ENCODE assay signal across 10 cellular contexts in the genomic region with DNA sequence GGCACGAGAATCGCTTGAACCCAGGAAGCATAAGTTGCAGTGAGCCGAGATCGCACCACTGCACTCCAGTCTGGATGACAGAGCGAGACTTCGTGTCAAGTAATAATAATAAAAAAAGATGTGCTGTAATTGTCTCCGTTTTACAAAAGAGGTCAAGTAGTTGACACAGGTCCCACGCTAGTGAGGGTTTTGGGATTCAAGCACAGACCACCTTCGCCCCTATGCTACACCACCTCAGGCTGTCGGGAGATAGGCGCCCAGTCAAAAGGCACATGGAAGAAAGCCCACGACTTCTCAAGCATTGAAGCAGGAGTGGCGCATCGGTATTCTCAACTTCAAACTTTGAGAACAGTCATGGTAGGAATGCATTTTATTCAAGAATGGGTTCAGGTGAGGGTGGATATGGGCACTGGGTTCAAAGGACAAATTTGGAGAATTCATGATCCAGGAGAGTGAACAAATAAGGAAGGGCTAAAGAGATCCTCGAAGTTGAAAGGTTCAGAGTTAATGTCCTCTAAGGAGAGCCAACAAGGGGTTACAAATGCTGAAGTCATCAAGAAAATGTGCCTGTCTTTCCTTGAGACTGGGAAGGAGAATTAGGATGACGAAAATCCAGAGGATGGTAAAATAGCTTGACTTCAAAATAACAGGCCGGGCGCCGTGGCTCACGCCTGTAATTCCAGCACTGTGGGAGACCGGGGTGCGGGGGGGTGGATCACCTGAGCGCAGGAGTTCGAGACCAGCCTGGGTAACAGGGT. TPM values are rescaled to one million over a fixed set of nuclear protein-coding genes. Genes with fewer than 3 reads are reported as not detected.
DNase-seq lines count a peak whose midpoint lies in the region; ATAC-seq, FAIRE-seq and TF ChIP-seq lines count a peak whose summit lies in the region.
"Had no signal": no experiment of that assay in that cellular context is flagged by ENCODE, and none has a peak within 500 bp of the region (broad histone marks: within the 10 kb centered on the region; RNA-seq: fewer than 3 reads in every experiment).

No MANE protein-coding gene starts in this region.

- SMC1A ChIA-PET in GM12878 (lab: Charles Lee; ENCODE audit: uncharacterized antibody, unreplicated experiment): interaction anchor here (1.1 to 4.9 kb wide), 4 partner anchors 8 to 212 kb away, joined by 3 to 59 read pairs (median 14); a partner anchor contains a TSS

- no peaks in the 10 kb centered on the region for H4K20me1 ChIP-seq in KMS-11 (ENCODE audit: insufficient read depth)
- no peaks in the 10 kb centered on the region for H4K20me1 ChIP-seq in GM12878 (ENCODE audit: control insufficient read depth, insufficient read depth)

- H3K27ac ChIP-seq in KMS-11: peak overlapping the region; percentile 90
- H3K27ac ChIP-seq in GM12878 (ENCODE audit: control insufficient read depth, insufficient read depth): peak overlapping the region; percentile 91

- H3K9me3 Mint-ChIP-seq in Caco-2 (ENCODE audit: unreplicated experiment) (no peaks in the 10 kb centered on the region), neural crest cell (no peaks in the 10 kb centered on the region)

- H3K4me1 Mint-ChIP-seq in Caco-2 (ENCODE audit: low read depth, unreplicated experiment): peaks cover 7% of the 10 kb centered on the region
- peaks cover 18% of the 10 kb centered on the region for H3K4me1 Mint-ChIP-seq in neural crest cell

- H2AFZ ChIP-seq in KMS-11 (ENCODE audit: low read depth) (no peak overlapping the region), GM12878 (ENCODE audit: control insufficient read depth, low read depth, low read length) (no peak overlapping the region)

- H3K27me3 Mint-ChIP-seq in Caco-2 (ENCODE audit: insufficient read depth, unreplicated experiment): peaks cover 15% of the 10 kb centered on the region
- peaks cover 2% of the 10 kb centered on the region for H3K27me3 Mint-ChIP-seq in neural crest cell (ENCODE audit: low read depth)

- RAD21 ChIA-PET in GM12878 (lab: Charles Lee; ENCODE audit: unreplicated experiment): interaction anchor here (1.0 to 4.2 kb wide), 7 partner anchors 8 to 215 kb away, joined by 3 to 46 read pairs (median 18); a partner anchor contains a TSS

- TF ChIP-seq CTCF in Caco-2 (IDR thresholded peaks at IDR 0.05; ENCODE audit: insufficient read depth in 1 of 2, low read depth in 1 of 2, low read length in 1 of 2, severe bottlenecking in 1 of 2, unreplicated experiment in 1 of 2): no peak
- TF ChIP-seq CTCF in KMS-11 (conservative IDR thresholded peaks at IDR 0.05; ENCODE audit: low read depth, low read length): no peak
- no peak for TF ChIP-seq CTCF in GM12878 (IDR thresholded peaks at IDR 0.05 in 2 of 3, conservative IDR thresholded peaks at IDR 0.05 in 1 of 3; ENCODE audit: control insufficient read depth in 2 of 3, extremely low read depth in 1 of 3, insufficient read depth in 1 of 3, low read depth in 3 of 3, low read length in 3 of 3)
- no peak for TF ChIP-seq CTCF in neural crest cell (conservative IDR thresholded peaks at IDR 0.05)

- BruUV-seq in Caco-2 (replicated peaks; lab: Mats Ljungman, UMichigan) (TSS peak; percentile 84), GM12878 (replicated peaks; lab: Mats Ljungman, UMichigan) (TSS peak; percentile 91)

- CTCF ChIA-PET in Caco-2 (lab: Charles Lee) (interaction anchor here (1.2 to 1.4 kb wide), 2 partner anchors 41 to 152 kb away, joined by 4 to 11 read pairs; no protein-coding TSS in a partner anchor), GM12878 (lab: Yijun Ruan, JAX) (interaction anchor here (0.6 to 3.9 kb wide), 5 partner anchors 9 to 214 kb away, joined by 3 to 32 read pairs (median 3); no protein-coding TSS in a partner anchor)

- no peak for TF ChIP-seq POLR2A in GM12878 (IDR thresholded peaks at IDR 0.05; ENCODE audit: low read depth, low read length)

- H3K79me2 ChIP-seq in KMS-11 (ENCODE audit: insufficient read depth, low read depth) (no peaks in the 10 kb centered on the region), GM12878 (ENCODE audit: control insufficient read depth, insufficient read depth, low read length) (peaks cover 16% of the 10 kb centered on the region)

- in situ Hi-C loops in GM12878 (cut with MboI): no loop called here

- peak overlapping the region; percentile 81 for H3K27ac Mint-ChIP-seq in Caco-2 (ENCODE audit: unreplicated experiment)
- peak overlapping the region; percentile 43 for H3K27ac Mint-ChIP-seq in neural crest cell (ENCODE audit: unreplicated experiment)

- POLR2A ChIA-PET in Caco-2 (lab: Charles Lee): interaction anchor here (0.7 to 1.4 kb wide), 3 partner anchors 12 to 80 kb away, joined by 3 read pairs; no protein-coding TSS in a partner anchor
- POLR2A ChIA-PET in GM12878 (lab: Charles Lee): interaction anchor here (1.1 to 5.6 kb wide), 9 partner anchors 9 to 252 kb away, joined by 3 to 66 read pairs (median 27); a partner anchor contains a TSS

- DNase-seq in Caco-2 (no peak), GM12878 (ENCODE audit: low read depth, low spot score) (no peak), neural crest cell (ENCODE audit: low read depth, low spot score) (no peak), HuH-7 (ENCODE audit: low spot score) (no peak), NCI-H2029 treated with DMSO at 0.1 percent for 48 hours (lab: John Stamatoyannopoulos, UW) (no peak)
- no peak for DNase-seq in activated CD4-positive, CD25-positive, alpha-beta regulatory T cell treated with anti-CD3 and anti-CD28 coated beads, Interleukin-2, amount 50 U/mL, for 72 hours
- no peak for DNase-seq in stimulated activated naive CD4-positive, alpha-beta T cell (lab: John Stamatoyannopoulos, UW)
- DNase-seq: NCI-H2171 had no signal

- TF ChIP-seq EP300 in GM12878 (IDR thresholded peaks at IDR 0.05; ENCODE audit: borderline replicate concordance in 1 of 2, control insufficient read depth in 1 of 2, low read depth in 2 of 2, low read length in 2 of 2): no peak

- 96% methylated on average over 24 of the region's 24 CpGs for WGBS in GM12878 (ENCODE audit: insufficient coverage, insufficient replicate concordance, low lambda C conversion rate, missing lambda C conversion rate)

- intact Hi-C loops in Caco-2 (cut with micrococcal nuclease; ENCODE audit: unreplicated experiment) (loop anchor here (5.0 kb wide), 2 partner anchors 74 to 191 kb away; no protein-coding TSS in a partner anchor), GM12878 (cut with micrococcal nuclease; ENCODE audit: unreplicated experiment) (loop anchor here (1.0 to 5.0 kb wide), 4 partner anchors 8 to 64 kb away; a partner anchor contains a TSS)

- H3K36me3 ChIP-seq in Caco-2 (ENCODE audit: control insufficient read depth, insufficient read depth, low read length) (no peaks in the 10 kb centered on the region), KMS-11 (ENCODE audit: insufficient read depth) (no peaks in the 10 kb centered on the region), GM12878 (ENCODE audit: control insufficient read depth in 2 of 2, insufficient read depth in 2 of 2, low read length in 1 of 2) (0 out of 4 replicates have a peak, but pooled peaks cover 0 to 4% of the 10 kb centered on the region in 2 experiments)

- peak overlapping the region; percentile 91; the same call in 1 of the 2 replicates for H3K9ac ChIP-seq in KMS-11
- peak overlapping the region; percentile 83 for H3K9ac ChIP-seq in GM12878 (ENCODE audit: control insufficient read depth, insufficient read depth, low read length)

- H3K4me2 ChIP-seq in KMS-11: peak overlapping the region; percentile 61
- peak overlapping the region; percentile 81 for H3K4me2 ChIP-seq in GM12878 (ENCODE audit: control insufficient read depth, insufficient read depth)

- ATAC-seq in GM12878: no peak

- H3K27me3 ChIP-seq in Caco-2 (replicated peaks; ENCODE audit: control insufficient read depth, insufficient read depth, low read length) (no peaks in the 10 kb centered on the region), KMS-11 (ENCODE audit: insufficient read depth, low read depth) (no peaks in the 10 kb centered on the region), GM12878 (replicated peaks in 1 of 2; ENCODE audit: control insufficient read depth in 2 of 2, insufficient read depth in 2 of 2, low read length in 1 of 2) (no peaks in the 10 kb centered on the region)

- H3K4me1 ChIP-seq in Caco-2: peaks cover 6% of the 10 kb centered on the region
- peaks cover 16% of the 10 kb centered on the region for H3K4me1 ChIP-seq in KMS-11 (ENCODE audit: low read depth, poor library complexity, severe bottlenecking)
- H3K4me1 ChIP-seq in GM12878 (ENCODE audit: control insufficient read depth, insufficient read depth, low read length): peaks cover 10% of the 10 kb centered on the region

- no peak for TF ChIP-seq RAD21 in GM12878 (IDR thresholded peaks at IDR 0.05; ENCODE audit: insufficient read depth, low read depth, low read length)

- H3K9me3 ChIP-seq in Caco-2 (no peaks in the 10 kb centered on the region), GM12878 (replicated peaks; ENCODE audit: control insufficient read depth, insufficient read depth, low read length) (no peaks in the 10 kb centered on the region)

- FAIRE-seq in GM12878 (lab: Jason Lieb, UNC): no peak
- FAIRE-seq: colon had no signal

- H3K36me3 Mint-ChIP-seq in Caco-2 (ENCODE audit: insufficient read depth, unreplicated experiment) (peaks cover 13% of the 10 kb centered on the region), neural crest cell (ENCODE audit: low read depth) (peaks cover 4% of the 10 kb centered on the region)

- H3K4me3 ChIP-seq in Caco-2 (ENCODE audit: low read depth, low read length): no peak overlapping the region
- peak overlapping the region; percentile 27 for H3K4me3 ChIP-seq in KMS-11 (IDR thresholded peaks at IDR 0.05; ENCODE audit: insufficient read depth, low read depth, low read length)
- peak overlapping the region; percentile 76 for H3K4me3 ChIP-seq in GM12878

- peak overlapping the region; percentile 97 for H3K4me3 Mint-ChIP-seq in Caco-2 (ENCODE audit: unreplicated experiment)
- H3K4me3 Mint-ChIP-seq in neural crest cell: peak overlapping the region; percentile 96

RNA-seq across cellular contexts. Expression of a gene that starts 1.4 kb away (rescaled TPM):
- total RNA-seq in Caco-2 (2022) (52.2 and 60.2 TPM in 2 replicates), GM12878 (2014; rRNA removed) (85.7 and 95.9 TPM in 2 replicates), GM12878 (2014; rRNA removed; fragmentation: Illumina TruSeq; extraction: Trizol) (101 and 104 TPM in 2 replicates), GM12878 (2021) (80.4 and 87.7 TPM in 2 replicates), neural crest cell (85.1 and 87.5 TPM in 2 replicates)
- 37.2 and 37.7 TPM in 2 replicates for total RNA-seq in GM12878 (2013; cell fraction: nucleolus; rRNA removed)
- 62.4 TPM for polyA plus RNA-seq in GM12878 (2011; ENCODE audit: low read depth)
- polyA plus RNA-seq in GM12878 (2011; rRNA removed) (125 and 185 TPM in 2 replicates), GM12878 (2014; fragmentation: Illumina TruSeq; extraction: Trizol) (169 and 200 TPM in 2 replicates), GM12878 (2014; fragmentation: Nextera tagmentation; extraction: Ambion mirVana) (100 to 1,000 TPM; 127 to 135 TPM), GM12878 (2014; rRNA removed) (67.4 and 79.1 TPM in 2 replicates), GM12878 (2016; fragmentation: Nextera tagmentation; extraction: Ambion mirVana) (100 to 1,000 TPM; 182 to 189 TPM)
- polyA plus RNA-seq in GM12878 (2011; cell fraction: cytosol; rRNA removed): 70.6 and 83.1 TPM in 2 replicates
- 64.0 and 81.7 TPM in 2 replicates for polyA plus RNA-seq in GM12878 (2011; cell fraction: nucleus; rRNA removed)
- polyA plus RNA-seq in GM12878 (2012): 65.3 and 84.1 TPM in 2 replicates
- 40.2 and 51.5 TPM in 2 replicates for polyA minus RNA-seq in GM12878 (2011; rRNA and poly(A)+ RNA removed)
- polyA minus RNA-seq in GM12878 (2011; cell fraction: cytosol; rRNA and poly(A)+ RNA removed): 12.5 and 15.9 TPM in 2 replicates
- polyA minus RNA-seq in GM12878 (2011; cell fraction: nucleus; rRNA and poly(A)+ RNA removed): 20.1 and 27.3 TPM in 2 replicates

RNA-seq across cellular contexts. Expression of a gene that starts 44.5 kb away (rescaled TPM):
- total RNA-seq in Caco-2 (2022) (0.95 and 1.0 TPM in 2 replicates), GM12878 (2014; rRNA removed) (7.5 TPM in 2 replicates), GM12878 (2014; rRNA removed; fragmentation: Illumina TruSeq; extraction: Trizol) (7.7 and 8.0 TPM in 2 replicates), GM12878 (2021) (7.6 and 8.1 TPM in 2 replicates), neural crest cell (0.23 and 0.66 TPM in 2 replicates)
- total RNA-seq in GM12878 (2013; cell fraction: nucleolus; rRNA removed): 2.8 and 3.9 TPM in 2 replicates
- 3.0 TPM for polyA plus RNA-seq in GM12878 (2011; ENCODE audit: low read depth)
- polyA plus RNA-seq in GM12878 (2011; rRNA removed) (5.5 and 6.8 TPM in 2 replicates), GM12878 (2014; fragmentation: Illumina TruSeq; extraction: Trizol) (8.8 and 8.9 TPM in 2 replicates), GM12878 (2014; fragmentation: Nextera tagmentation; extraction: Ambion mirVana) (1 to 10 TPM; 2.4 to 2.9 TPM), GM12878 (2014; rRNA removed) (5.8 and 6.6 TPM in 2 replicates), GM12878 (2016; fragmentation: Nextera tagmentation; extraction: Ambion mirVana) (1 to 10 TPM; 4.1 to 5.3 TPM)
- polyA plus RNA-seq in GM12878 (2011; cell fraction: cytosol; rRNA removed): 4.1 and 4.7 TPM in 2 replicates
- polyA plus RNA-seq in GM12878 (2011; cell fraction: nucleus; rRNA removed): 3.5 and 4.5 TPM in 2 replicates
- 3.0 and 4.4 TPM in 2 replicates for polyA plus RNA-seq in GM12878 (2012)
- 10.6 and 12.1 TPM in 2 replicates for polyA minus RNA-seq in GM12878 (2011; rRNA and poly(A)+ RNA removed)
- 3.9 and 5.3 TPM in 2 replicates for polyA minus RNA-seq in GM12878 (2011; cell fraction: cytosol; rRNA and poly(A)+ RNA removed)
- polyA minus RNA-seq in GM12878 (2011; cell fraction: nucleus; rRNA and poly(A)+ RNA removed): 1.7 and 3.3 TPM in 2 replicates

RNA-seq across cellular contexts. Expression of a gene that starts 44.8 kb away (rescaled TPM):
- total RNA-seq in Caco-2 (2022) (5.8 and 6.1 TPM in 2 replicates), GM12878 (2014; rRNA removed) (6.6 and 10.4 TPM in 2 replicates), GM12878 (2014; rRNA removed; fragmentation: Illumina TruSeq; extraction: Trizol) (9.2 and 9.8 TPM in 2 replicates), GM12878 (2021) (7.7 and 9.0 TPM in 2 replicates), neural crest cell (5.0 and 6.2 TPM in 2 replicates)
- 68.9 and 84.0 TPM in 2 replicates for total RNA-seq in GM12878 (2013; cell fraction: nucleolus; rRNA removed)
- 7.1 TPM for polyA plus RNA-seq in GM12878 (2011; ENCODE audit: low read depth)
- polyA plus RNA-seq in GM12878 (2011; rRNA removed) (7.5 and 9.3 TPM in 2 replicates), GM12878 (2014; fragmentation: Illumina TruSeq; extraction: Trizol) (13.5 and 16.6 TPM in 2 replicates), GM12878 (2014; fragmentation: Nextera tagmentation; extraction: Ambion mirVana) (1 to 10 TPM; 2.9 to 3.2 TPM), GM12878 (2014; rRNA removed) (6.8 and 7.4 TPM in 2 replicates), GM12878 (2016; fragmentation: Nextera tagmentation; extraction: Ambion mirVana) (1 to 10 TPM; 8.3 to 9.2 TPM)
- polyA plus RNA-seq in GM12878 (2011; cell fraction: cytosol; rRNA removed): 5.9 and 6.5 TPM in 2 replicates
- 13.2 and 15.0 TPM in 2 replicates for polyA plus RNA-seq in GM12878 (2011; cell fraction: nucleus; rRNA removed)
- polyA plus RNA-seq in GM12878 (2012): 5.2 and 5.9 TPM in 2 replicates
- polyA minus RNA-seq in GM12878 (2011; rRNA and poly(A)+ RNA removed): 12.7 and 14.7 TPM in 2 replicates
- polyA minus RNA-seq in GM12878 (2011; cell fraction: cytosol; rRNA and poly(A)+ RNA removed): 2.7 and 4.0 TPM in 2 replicates
- polyA minus RNA-seq in GM12878 (2011; cell fraction: nucleus; rRNA and poly(A)+ RNA removed): 9.7 and 11.2 TPM in 2 replicates
